19 cellular contexts compared by ENCODE assay signal in genomic region chr12:129381717-129382116, GRCh38.
"Had no signal": no experiment of that assay in that cellular context is flagged by ENCODE, and none has a peak within 500 bp of the region (broad histone marks: within the 10 kb centered on the region; RNA-seq: fewer than 3 reads in every experiment).

No MANE protein-coding gene starts in this region.

- H3K27ac ChIP-seq: esophagus squamous epithelium, gastroesophageal sphincter, neural progenitor cell, ovary had no signal

- H3K9me3 ChIP-seq: ovary had no signal

- H3K4me1 ChIP-seq: esophagus squamous epithelium, gastroesophageal sphincter had no signal

- DNase-seq: effector memory CD8-positive, alpha-beta T cell; esophagus squamous epithelium; foreskin fibroblast; glutamatergic neuron; immature natural killer cell; kidney; left cardiac atrium; mammary epithelial cell; natural killer cell; nucleus accumbens; ovary; right cardiac atrium; small intestine; stimulated activated CD4-positive, alpha-beta T cell treated with anti-CD3 and anti-CD28 coated beads, Interleukin-2, amount 100 ng/mL, for 48 hours; stimulated activated naive CD4-positive, alpha-beta T cell treated with Interleukin-2 at 50 U/mL for 16 hours; trophoblast cell had no signal

- FAIRE-seq: colon, kidney, small intestine had no signal

- H3K36me3 ChIP-seq: esophagus squamous epithelium, gastroesophageal sphincter, neural progenitor cell, ovary had no signal

- H3K4me3 ChIP-seq: esophagus squamous epithelium, gastroesophageal sphincter, neural progenitor cell, ovary had no signal

- ATAC-seq: effector memory CD8-positive, alpha-beta T cell; gastroesophageal sphincter; left cardiac atrium; natural killer cell; right cardiac atrium had no signal

- H3K27me3 ChIP-seq: esophagus squamous epithelium, neural progenitor cell, ovary had no signal
